In genomic region chr22:19854778-19855503, GRCh38 we compare ENCODE assay signal across 8 cellular contexts. TPM values are rescaled to one million over a fixed set of nuclear protein-coding genes. Genes with fewer than 3 reads are reported as not detected.
A peak's percentile ranks its signal among the peaks of the same experiment; 100 is the strongest.
DNase-seq lines count a peak whose midpoint lies in the region; FAIRE-seq and TF ChIP-seq lines count a peak whose summit lies in the region.

Gene GNB1L (minus strand): TSS chr22:19854874. CDS start chr22:19821355, 33,519 bp downstream.
Gene RTL10 (minus strand): TSS chr22:19854874. CDS start chr22:19852261, 2,613 bp downstream.

- peak; percentile 83 for DNase-seq in HFF-Myc (ENCODE audit: extremely low read depth, low read depth)
- DNase-seq in MV-4-11 (lab: John Stamatoyannopoulos, UW), result peak; percentile 96
- peak; percentile 96 for DNase-seq in SJSA1 (ENCODE audit: low read depth in 1 of 2, low spot score in 2 of 2)
- DNase-seq in activated naive CD4-positive, alpha-beta T cell treated with Interleukin-2 at 50 U/mL for 16 hours, result peak; percentile 96
- DNase-seq in frontal cortex (ENCODE audit: low spot score in 2 of 2), result peak; percentile 95 to 98
- peak; percentile 70 to 98 (median 92) for DNase-seq in substantia nigra (lab: John Stamatoyannopoulos, UW)

- H3K36me3 ChIP-seq in SJSA1, result peaks cover 57% of the 10 kb centered on the region
- H3K36me3 ChIP-seq in neutrophil, result peaks cover 24% of the 10 kb centered on the region

- H3K9me3 ChIP-seq in SJSA1 (replicated peaks) (no peaks in the 10 kb centered on the region; the same call in none of the 2 replicates), neutrophil (no peaks in the 10 kb centered on the region)

- no peak for FAIRE-seq in frontal cortex (lab: Jason Lieb, UNC)

- peak within 1 kb of the TSS; percentile 88 for H3K4me3 ChIP-seq in GM08714 (ENCODE audit: low read length)
- H3K4me3 ChIP-seq in HFF-Myc (replicated peaks; ENCODE audit: low read depth, low read length), result peak within 1 kb of the TSS; percentile 96
- H3K4me3 ChIP-seq in SJSA1, result peak within 1 kb of the TSS; percentile 83
- H3K4me3 ChIP-seq in neutrophil (ENCODE audit: low read depth in 1 of 2, low read length in 1 of 2), result peak within 1 kb of the TSS; percentile 76 to 90

- TF ChIP-seq CTCF in HFF-Myc (IDR thresholded peaks at IDR 0.05; ENCODE audit: low read depth, low read length, missing control alignments), result no peak
- peak; percentile 58 for TF ChIP-seq CTCF in neutrophil (IDR thresholded peaks at IDR 0.05)

- H3K27me3 ChIP-seq in SJSA1 (replicated peaks) (no peaks in the 10 kb centered on the region), neutrophil (no peaks in the 10 kb centered on the region)

- peak within 1 kb of the TSS; percentile 85 for H3K27ac ChIP-seq in SJSA1
- H3K27ac ChIP-seq in neutrophil, result peak within 1 kb of the TSS; percentile 83
- peak within 1 kb of the TSS; percentile 92 for H3K27ac ChIP-seq in substantia nigra (ENCODE audit: low read depth, low read length, poor library complexity, severe bottlenecking)

- H3K4me1 ChIP-seq in SJSA1 (replicated peaks), result peaks cover 28% of the 10 kb centered on the region
- H3K4me1 ChIP-seq in neutrophil (ENCODE audit: control insufficient read depth in 1 of 2, insufficient read depth in 1 of 2, low read depth in 1 of 2, low read length in 1 of 2), result peaks cover 29 to 30% of the 10 kb centered on the region in 2 experiments

RNA-seq across cellular contexts. Expression of gene GNB1L, which starts in this region (rescaled TPM):
- 12.2 and 17.7 TPM in 2 replicates for total RNA-seq in SJSA1 (2014; rRNA removed; shearing (Covaris generic))
- 2.9 TPM for total RNA-seq in frontal cortex

RNA-seq across cellular contexts. Expression of gene RTL10, which starts in this region (rescaled TPM):
- total RNA-seq in SJSA1 (2014; rRNA removed; shearing (Covaris generic)), result 11.5 and 11.7 TPM in 2 replicates
- total RNA-seq in frontal cortex, result 13.0 TPM

Comparison
In these comparisons a context has a peak if more than half of its experiments do, and no peak if none do; other contexts are left out.
1. Peak in every context shown above with its lines: DNase-seq, H3K4me3 ChIP-seq and H3K27ac ChIP-seq.